8 cellular contexts compared by ENCODE assay signal in genomic region chr9:71233646-71234045, GRCh38.
"Had no signal": no experiment of that assay in that cellular context is flagged by ENCODE, and none has a peak within 500 bp of the region (broad histone marks: within the 10 kb centered on the region; RNA-seq: fewer than 3 reads in every experiment).

No MANE protein-coding gene starts in this region.

- H3K4me3 ChIP-seq: GM23338, K562 had no signal

- DNase-seq: H9, HCEC 1CT, IMR-90 had no signal

- FAIRE-seq: H1, H54, HTR-8/SVneo, K562 had no signal
